38 cellular contexts compared by ENCODE assay signal in the genomic region with DNA sequence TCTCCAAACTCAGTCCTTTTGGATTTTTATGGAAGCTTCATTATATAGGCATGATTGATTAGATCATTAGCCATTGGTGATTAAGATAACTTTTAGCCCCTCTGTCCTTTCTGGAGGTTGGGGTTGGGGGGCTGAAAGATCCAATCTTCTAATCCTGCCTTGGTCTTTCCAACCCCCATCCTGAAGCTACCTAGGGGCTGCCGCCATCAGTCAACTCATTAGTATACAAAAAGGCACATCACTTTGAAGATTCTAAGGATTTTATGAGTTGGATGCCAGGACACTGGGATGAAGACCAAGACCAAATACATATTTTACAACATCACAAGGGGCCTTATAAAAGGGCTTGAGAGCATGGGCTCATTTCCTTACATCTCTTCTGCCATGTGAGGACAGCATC. TPM values are rescaled to one million over a fixed set of nuclear protein-coding genes. Genes with fewer than 3 reads are reported as not detected.
"Had no signal": no experiment of that assay in that cellular context is flagged by ENCODE, and none has a peak within 500 bp of the region (broad histone marks: within the 10 kb centered on the region; RNA-seq: fewer than 3 reads in every experiment).

No MANE protein-coding gene starts in this region.

- H3K27ac ChIP-seq: KMS-11 had no signal

- H3K36me3 ChIP-seq: MG63 had no signal

- H3K4me3 ChIP-seq: MG63 had no signal

- H3K9me3 ChIP-seq: MG63 had no signal

- DNase-seq: Karpas-422, Kasumi-1, MG63, MM.1S, MV-4-11, NCI-H1048, NCI-H1092, NCI-H1092 treated with DMSO at 0.1 percent for 48 hours, NCI-H1105, NCI-H1105 treated with DMSO at 0.1 percent for 48 hours, NCI-H1417, NCI-H1417 treated with DMSO at 0.1 percent for 48 hours, NCI-H1436, NCI-H1436 treated with DMSO at 0.1 percent for 48 hours, NCI-H146, NCI-H1694, NCI-H1694 treated with DMSO at 0.1 percent for 48 hours, NCI-H187, NCI-H187 treated with DMSO at 0.1 percent for 48 hours, NCI-H1930, NCI-H2029, NCI-H2029 treated with DMSO at 0.1 percent for 48 hours, NCI-H2081, NCI-H2081 treated with DMSO at 0.1 percent for 48 hours, NCI-H2107, NCI-H2171, NCI-H2171 treated with DMSO at 0.1 percent for 48 hours, NCI-H2227 treated with DMSO at 0.1 percent for 48 hours, NCI-H226, NCI-H345, NCI-H446, NCI-H446 treated with DMSO at 0.1 percent for 48 hours, NCI-H510A, NCI-H510A treated with DMSO at 0.1 percent for 48 hours had no signal

- H3K27me3 ChIP-seq: MG63 had no signal

RNA-seq across cellular contexts. Expression of a gene that starts 47.5 kb away (rescaled TPM):
- total RNA-seq: LHCN-M2, MCF 10A, NCI-H460 had no signal
